15 cellular contexts compared by ENCODE assay signal in genomic region chr9:125470767-125471580, GRCh38.
"Had no signal": no experiment of that assay in that cellular context is flagged by ENCODE, and none has a peak within 500 bp of the region (broad histone marks: within the 10 kb centered on the region; RNA-seq: fewer than 3 reads in every experiment).

No MANE protein-coding gene starts in this region.

- H3K4me3 ChIP-seq: body of pancreas, lung, tibial nerve had no signal

- H3K4me1 Mint-ChIP-seq: activated CD4-positive, alpha-beta T cell treated with anti-CD3 and anti-CD28 coated beads for 36 hours; stimulated activated naive CD8-positive, alpha-beta T cell treated with anti-CD3 and anti-CD28 coated beads, Interleukin-15, amount 100 ng/mL, for 72 hours had no signal

- H3K27ac ChIP-seq: body of pancreas, tibial nerve had no signal

- H3K27ac Mint-ChIP-seq: activated CD4-positive, alpha-beta T cell treated with anti-CD3 and anti-CD28 coated beads for 36 hours; natural killer cell; stimulated activated naive CD8-positive, alpha-beta T cell treated with anti-CD3 and anti-CD28 coated beads, Interleukin-15, amount 100 ng/mL, for 72 hours had no signal

- H3K4me3 Mint-ChIP-seq: activated CD4-positive, alpha-beta T cell treated with anti-CD3 and anti-CD28 coated beads for 36 hours; natural killer cell; stimulated activated naive CD8-positive, alpha-beta T cell treated with anti-CD3 and anti-CD28 coated beads, Interleukin-15, amount 100 ng/mL, for 72 hours had no signal

- H3K9me3 ChIP-seq: body of pancreas, tibial nerve had no signal

- DNase-seq: activated CD4-positive, alpha-beta T cell treated with anti-CD3 and anti-CD28 coated beads for 36 hours; activated naive CD4-positive, alpha-beta T cell treated with anti-CD3 and anti-CD28 coated beads, Interleukin-2, amount 50 U/mL, for 16 hours; body of pancreas; cerebellar nuclear complex; dermis blood vessel endothelial cell; hypothalamus; kidney glomerular epithelial cell; natural killer cell; SIG-M5; stimulated activated CD4-positive, alpha-beta T cell treated with anti-CD3 and anti-CD28 coated beads, Interleukin-15, amount 100 ng/mL, for 24 hours; stimulated activated CD4-positive, alpha-beta T cell treated with anti-CD3 and anti-CD28 coated beads, Interleukin-4, amount 100 ng/mL, for 24 hours; stimulated activated naive CD8-positive, alpha-beta T cell treated with anti-CD3 and anti-CD28 coated beads, Interleukin-15, amount 100 ng/mL, for 72 hours had no signal

- ATAC-seq: activated CD4-positive, alpha-beta T cell treated with anti-CD3 and anti-CD28 coated beads for 36 hours; body of pancreas; esophagus mucosa; stimulated activated naive CD8-positive, alpha-beta T cell treated with anti-CD3 and anti-CD28 coated beads, Interleukin-15, amount 100 ng/mL, for 72 hours had no signal

- H3K27me3 Mint-ChIP-seq: activated CD4-positive, alpha-beta T cell treated with anti-CD3 and anti-CD28 coated beads for 36 hours; stimulated activated naive CD8-positive, alpha-beta T cell treated with anti-CD3 and anti-CD28 coated beads, Interleukin-15, amount 100 ng/mL, for 72 hours had no signal

- H3K27me3 ChIP-seq: body of pancreas, tibial nerve had no signal

- H3K9me3 Mint-ChIP-seq: natural killer cell; stimulated activated naive CD8-positive, alpha-beta T cell treated with anti-CD3 and anti-CD28 coated beads, Interleukin-15, amount 100 ng/mL, for 72 hours had no signal

- H3K4me1 ChIP-seq: body of pancreas had no signal

- H3K36me3 Mint-ChIP-seq: natural killer cell had no signal
